ENCODE assay signal across 17 cellular contexts in genomic region chr14:66426451-66426850, GRCh38. TPM values are rescaled to one million over a fixed set of nuclear protein-coding genes. Genes with fewer than 3 reads are reported as not detected.
DNase-seq lines count a peak whose midpoint lies in the region; ATAC-seq and TF ChIP-seq lines count a peak whose summit lies in the region.
"Had no signal": no experiment of that assay in that cellular context is flagged by ENCODE, and none has a peak within 500 bp of the region (broad histone marks: within the 10 kb centered on the region; RNA-seq: fewer than 3 reads in every experiment).

No MANE protein-coding gene starts in this region.

- DNase-seq in Right ventricle myocardium superior (no peak), right cardiac atrium (no peak), endodermal cell (no peak), left lung (no peak), thyroid gland (peak; percentile 37 to 53), HuH-7.5 (ENCODE audit: low spot score) (no peak), SKM-1 (lab: John Stamatoyannopoulos, UW; ENCODE audit: unreplicated experiment) (no peak)
- no peak for DNase-seq in activated CD4-positive, alpha-beta T cell treated with anti-CD3 and anti-CD28 coated beads, Interleukin-2, amount 50 U/mL, for 48 hours
- DNase-seq: 8988T; AML-193; Caco-2; CD8-positive, alpha-beta memory T cell; GM23248; H9 had no signal

- H3K4me1 Mint-ChIP-seq in endodermal cell, result no peaks in the 10 kb centered on the region
- H3K4me1 Mint-ChIP-seq: CD8-positive, alpha-beta memory T cell; H9 had no signal

- H3K27me3 Mint-ChIP-seq in endodermal cell (ENCODE audit: insufficient read depth), result no peaks in the 10 kb centered on the region
- H3K27me3 Mint-ChIP-seq: CD8-positive, alpha-beta memory T cell had no signal

- H3K4me3 Mint-ChIP-seq in endodermal cell, result no peak overlapping the region
- H3K4me3 Mint-ChIP-seq: CD8-positive, alpha-beta memory T cell; H9 had no signal

- no peak for TF ChIP-seq POLR2A in thyroid gland (IDR thresholded peaks at IDR 0.05)

- WGBS in right cardiac atrium, result 44% methylated on average over 2 of the region's 2 CpGs
- 94% methylated on average over 2 of the region's 2 CpGs; no CpG with 5 or more reads in 1 of the 2 experiments for WGBS in endodermal cell (ENCODE audit: insufficient coverage in 1 of 2, insufficient read length in 1 of 2), 2 experiments
- WGBS in thyroid gland, 2 donors, result 30 to 37% methylated on average over 2 of the region's 2 CpGs

- no peaks in the 10 kb centered on the region for H3K9me3 Mint-ChIP-seq in endodermal cell
- H3K9me3 Mint-ChIP-seq: CD8-positive, alpha-beta memory T cell; H9 had no signal

- H3K4me3 ChIP-seq in right cardiac atrium (ENCODE audit: low read length) (no peak overlapping the region), endodermal cell (ENCODE audit: low read length) (peak overlapping the region; percentile 20), left lung (no peak overlapping the region), thyroid gland (replicated peaks in 1 of 3) (no peak overlapping the region)
- H3K4me3 ChIP-seq: BLaER1, GM12878, GM23248 had no signal

- H3K27me3 ChIP-seq in right cardiac atrium (ENCODE audit: control insufficient read depth, insufficient read depth) (no peaks in the 10 kb centered on the region), endodermal cell (ENCODE audit: control insufficient read depth, insufficient read depth, low read length, poor library complexity, severe bottlenecking) (no peaks in the 10 kb centered on the region), left lung (no peaks in the 10 kb centered on the region), thyroid gland (no peaks in the 10 kb centered on the region)
- H3K27me3 ChIP-seq: BLaER1 had no signal

- H3K36me3 ChIP-seq in endodermal cell (ENCODE audit: control insufficient read depth, insufficient read depth, low read length) (no peaks in the 10 kb centered on the region), left lung (no peaks in the 10 kb centered on the region), thyroid gland (no peaks in the 10 kb centered on the region)
- H3K36me3 ChIP-seq: BLaER1 had no signal

- no peak overlapping the region for H3K27ac Mint-ChIP-seq in endodermal cell
- H3K27ac Mint-ChIP-seq: CD8-positive, alpha-beta memory T cell; H9 had no signal

- TF ChIP-seq CTCF in endodermal cell (conservative IDR thresholded peaks at IDR 0.05), result no peak
- no peak for TF ChIP-seq CTCF in left lung (IDR thresholded peaks at IDR 0.05)
- TF ChIP-seq CTCF in thyroid gland (IDR thresholded peaks at IDR 0.05), result no peak

- ATAC-seq in Right ventricle myocardium superior (ENCODE audit: poor library complexity), result peak; percentile 71
- no peak for ATAC-seq in right cardiac atrium
- peak; percentile 52 for ATAC-seq in left lung
- ATAC-seq: GM12878 had no signal

- H3K4me1 ChIP-seq in right cardiac atrium (ENCODE audit: control insufficient read depth, insufficient read depth, low read length) (no peaks in the 10 kb centered on the region), endodermal cell (ENCODE audit: control insufficient read depth, insufficient read depth, low read length) (peaks cover 6% of the 10 kb centered on the region), left lung (no peaks in the 10 kb centered on the region), thyroid gland (peaks cover 13 to 26% of the 10 kb centered on the region in 2 donors)
- H3K4me1 ChIP-seq: BLaER1, Caco-2 had no signal

- H3K9ac ChIP-seq in endodermal cell (ENCODE audit: extremely low read depth, low read length, poor library complexity, severe bottlenecking), result no peak overlapping the region
- H3K9ac ChIP-seq: BLaER1, GM23248 had no signal

- intact Hi-C loops in Right ventricle myocardium superior (cut with DNase I), result no loop called here
- intact Hi-C loops in right cardiac atrium (cut with DNase I), result no loop called here
- intact Hi-C loops in left lung (cut with DNase I), result no loop called here
- intact Hi-C loops in thyroid gland (cut with DNase I), result no loop called here

- H3K9me3 ChIP-seq in right cardiac atrium (ENCODE audit: control insufficient read depth, low read length) (no peaks in the 10 kb centered on the region), endodermal cell (ENCODE audit: control insufficient read depth, low read length) (no peaks in the 10 kb centered on the region), left lung (no peaks in the 10 kb centered on the region), thyroid gland (no peaks in the 10 kb centered on the region)
- H3K9me3 ChIP-seq: BLaER1, Caco-2 had no signal

- H3K27ac ChIP-seq in right cardiac atrium (ENCODE audit: low read length) (no peak overlapping the region), endodermal cell (ENCODE audit: low read depth, low read length) (no peak overlapping the region), left lung (no peak overlapping the region), thyroid gland (peak overlapping the region; percentile 9 to 61 (median 28))
- H3K27ac ChIP-seq: BLaER1, GM23248 had no signal

- H3K36me3 Mint-ChIP-seq in endodermal cell (ENCODE audit: low read depth), result no peaks in the 10 kb centered on the region
- H3K36me3 Mint-ChIP-seq: CD8-positive, alpha-beta memory T cell had no signal

RNA-seq across cellular contexts. Expression of gene CCDC196, which starts 59.7 kb away (rescaled TPM):
- total RNA-seq in Right ventricle myocardium superior, result not detected
- total RNA-seq in right cardiac atrium, result not detected
- polyA plus RNA-seq in right cardiac atrium, result not detected
- total RNA-seq in endodermal cell, result not detected
- not detected for polyA plus RNA-seq in endodermal cell (2013, experiment 1 of 2)
- polyA plus RNA-seq in endodermal cell (2013, experiment 2 of 2), result not detected
- total RNA-seq in left lung, result not detected
- not detected for total RNA-seq in thyroid gland
- total RNA-seq: Caco-2; CD8-positive, alpha-beta memory T cell; Daoy; GM12878; GM23248; H9 had no signal
- polyA plus RNA-seq: CD8-positive, alpha-beta memory T cell; GM23248 had no signal

Comparison
In these comparisons a context has a peak if more than half of its experiments do, and no peak if none do; other contexts are left out.
1. ATAC-seq: peak in Right ventricle myocardium superior (single experiment) and left lung (single experiment); none in right cardiac atrium (0 of 2).
2. DNase-seq: peak in thyroid gland (2 of 2); none in Right ventricle myocardium superior (single experiment), right cardiac atrium (0 of 3), endodermal cell (single experiment), left lung (0 of 2), activated CD4-positive, alpha-beta T cell treated with anti-CD3 and anti-CD28 coated beads, Interleukin-2, amount 50 U/mL, for 48 hours (0 of 2), HuH-7.5 (single experiment) and SKM-1 (single experiment).
3. H3K27ac ChIP-seq: peak in thyroid gland (3 of 3); none in right cardiac atrium (single experiment), endodermal cell (single experiment) and left lung (0 of 2).